ENCODE assay signal across 1 cellular context in the genomic region with DNA sequence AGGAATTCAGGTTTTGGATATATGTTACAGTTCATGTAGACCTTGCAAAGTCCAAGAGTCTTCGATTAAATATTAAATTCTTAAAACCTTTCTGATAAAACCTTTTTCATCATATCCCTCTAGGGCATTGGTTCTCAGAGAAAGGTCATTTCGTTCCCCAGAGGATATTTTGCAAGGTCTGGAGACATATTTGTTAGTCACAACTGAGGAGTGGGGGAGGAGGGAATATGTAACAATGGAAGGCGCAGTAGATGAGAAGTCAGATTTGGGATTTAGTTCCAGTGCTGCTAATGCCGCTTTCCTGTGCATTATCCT.
TF ChIP-seq lines count a peak whose summit lies in the region.

No MANE protein-coding gene starts in this region.

TF ChIP-seq in SK-N-SH, 30 proteins besides CTCF, POLR2A, EP300 and RAD21 (continued from another document):
- no peak for TF ChIP-seq TAF1 (IDR thresholded peaks at IDR 0.05; ENCODE audit: borderline replicate concordance, low read depth, low read length)
- TF ChIP-seq, protein P1, sequence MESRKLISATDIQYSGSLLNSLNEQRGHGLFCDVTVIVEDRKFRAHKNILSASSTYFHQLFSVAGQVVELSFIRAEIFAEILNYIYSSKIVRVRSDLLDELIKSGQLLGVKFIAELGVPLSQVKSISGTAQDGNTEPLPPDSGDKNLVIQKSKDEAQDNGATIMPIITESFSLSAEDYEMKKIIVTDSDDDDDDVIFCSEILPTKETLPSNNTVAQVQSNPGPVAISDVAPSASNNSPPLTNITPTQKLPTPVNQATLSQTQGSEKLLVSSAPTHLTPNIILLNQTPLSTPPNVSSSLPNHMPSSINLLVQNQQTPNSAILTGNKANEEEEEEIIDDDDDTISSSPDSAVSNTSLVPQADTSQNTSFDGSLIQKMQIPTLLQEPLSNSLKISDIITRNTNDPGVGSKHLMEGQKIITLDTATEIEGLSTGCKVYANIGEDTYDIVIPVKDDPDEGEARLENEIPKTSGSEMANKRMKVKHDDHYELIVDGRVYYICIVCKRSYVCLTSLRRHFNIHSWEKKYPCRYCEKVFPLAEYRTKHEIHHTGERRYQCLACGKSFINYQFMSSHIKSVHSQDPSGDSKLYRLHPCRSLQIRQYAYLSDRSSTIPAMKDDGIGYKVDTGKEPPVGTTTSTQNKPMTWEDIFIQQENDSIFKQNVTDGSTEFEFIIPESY (IDR thresholded peaks at IDR 0.05; ENCODE audit: borderline replicate concordance, low read depth), result no peak
- TF ChIP-seq, protein P2, sequence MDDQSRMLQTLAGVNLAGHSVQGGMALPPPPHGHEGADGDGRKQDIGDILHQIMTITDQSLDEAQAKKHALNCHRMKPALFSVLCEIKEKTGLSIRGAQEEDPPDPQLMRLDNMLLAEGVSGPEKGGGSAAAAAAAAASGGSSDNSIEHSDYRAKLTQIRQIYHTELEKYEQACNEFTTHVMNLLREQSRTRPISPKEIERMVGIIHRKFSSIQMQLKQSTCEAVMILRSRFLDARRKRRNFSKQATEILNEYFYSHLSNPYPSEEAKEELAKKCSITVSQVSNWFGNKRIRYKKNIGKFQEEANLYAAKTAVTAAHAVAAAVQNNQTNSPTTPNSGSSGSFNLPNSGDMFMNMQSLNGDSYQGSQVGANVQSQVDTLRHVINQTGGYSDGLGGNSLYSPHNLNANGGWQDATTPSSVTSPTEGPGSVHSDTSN (IDR thresholded peaks at IDR 0.05), result no peak
- TF ChIP-seq, protein P3, sequence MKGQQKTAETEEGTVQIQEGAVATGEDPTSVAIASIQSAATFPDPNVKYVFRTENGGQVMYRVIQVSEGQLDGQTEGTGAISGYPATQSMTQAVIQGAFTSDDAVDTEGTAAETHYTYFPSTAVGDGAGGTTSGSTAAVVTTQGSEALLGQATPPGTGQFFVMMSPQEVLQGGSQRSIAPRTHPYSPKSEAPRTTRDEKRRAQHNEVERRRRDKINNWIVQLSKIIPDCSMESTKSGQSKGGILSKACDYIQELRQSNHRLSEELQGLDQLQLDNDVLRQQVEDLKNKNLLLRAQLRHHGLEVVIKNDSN (IDR thresholded peaks at IDR 0.05; ENCODE audit: borderline replicate concordance, low read depth), result no peak
- no peak for TF ChIP-seq EZH2phosphoT487 (IDR thresholded peaks at IDR 0.05; ENCODE audit: borderline replicate concordance, low read depth)
- TF ChIP-seq CHD2 (IDR thresholded peaks at IDR 0.05; ENCODE audit: low read length, partially characterized antibody), result no peak
- no peak for TF ChIP-seq MXI1 (IDR thresholded peaks at IDR 0.05; ENCODE audit: low read depth, low read length)
